In genomic region chr7:139370301-139370942, GRCh38 we compare ENCODE assay signal across 19 cellular contexts. TPM values are rescaled to one million over a fixed set of nuclear protein-coding genes. Genes with fewer than 3 reads are reported as not detected.
A peak's percentile ranks its signal among the peaks of the same experiment; 100 is the strongest.
DNase-seq lines count a peak whose midpoint lies in the region; ATAC-seq and TF ChIP-seq lines count a peak whose summit lies in the region.
"Had no signal": no experiment of that assay in that cellular context is flagged by ENCODE, and none has a peak within 500 bp of the region (broad histone marks: within the 10 kb centered on the region; RNA-seq: fewer than 3 reads in every experiment).

No MANE protein-coding gene starts in this region.

- peak overlapping the region; percentile 52 to 90 (median 68) for H3K27ac Mint-ChIP-seq in CD4-positive, alpha-beta memory T cell
- peak overlapping the region in 9 of 10 donors; percentile 7 to 75 (median 49) for H3K27ac Mint-ChIP-seq in naive thymus-derived CD8-positive, alpha-beta T cell
- H3K27ac Mint-ChIP-seq: activated CD4-positive, alpha-beta memory T cell treated with anti-CD3 and anti-CD28 coated beads, Interleukin-2, amount 10 ng/mL, durations not matched to agents 7 days and 5 days had no signal

- peak overlapping the region in 6 of 8 donors; percentile 7 to 44 (median 30) for H3K4me3 Mint-ChIP-seq in CD4-positive, alpha-beta memory T cell
- peak overlapping the region in 8 of 10 donors; percentile 7 to 64 (median 34) for H3K4me3 Mint-ChIP-seq in naive thymus-derived CD8-positive, alpha-beta T cell
- H3K4me3 Mint-ChIP-seq: activated CD4-positive, alpha-beta memory T cell treated with anti-CD3 and anti-CD28 coated beads, Interleukin-2, amount 10 ng/mL, durations not matched to agents 7 days and 5 days had no signal

- CTCF ChIA-PET in CD4-positive, alpha-beta memory T cell (lab: Charles Lee; ENCODE audit: partially characterized antibody), result interaction anchor here (0.5 to 1.2 kb wide), 2 partner anchors 10 to 474 kb away, joined by 3 read pairs; partner anchors contain the start of gene LUC7L2
- CTCF ChIA-PET in HEK293 (lab: Yijun Ruan, JAX), result interaction anchor here (0.5 kb wide), 1 partner anchor 1058 kb away, joined by 3 read pairs; no protein-coding TSS in a partner anchor

- peaks cover 25 to 48% of the 10 kb centered on the region in 2 donors for H3K36me3 Mint-ChIP-seq in CD4-positive, alpha-beta memory T cell
- peaks cover 2 to 60% (median 5%) of the 10 kb centered on the region in 3 donors for H3K36me3 Mint-ChIP-seq in naive thymus-derived CD8-positive, alpha-beta T cell

- POLR2A ChIA-PET in CD4-positive, alpha-beta memory T cell (lab: Charles Lee; ENCODE audit: partially characterized antibody), result interaction anchor here (0.6 to 3.1 kb wide), 2 partner anchors 9 to 11 kb away, joined by 3 to 27 read pairs; partner anchors contain the start of gene LUC7L2
- POLR2A ChIA-PET in HEK293 (lab: Yijun Ruan, JAX), result interaction anchor here (0.8 kb wide), 1 partner anchor 11 kb away, joined by 3 read pairs; the partner anchor contains the start of gene LUC7L2
- POLR2A ChIA-PET in naive thymus-derived CD8-positive, alpha-beta T cell (lab: Charles Lee), result interaction anchor here (3.0 kb wide), 1 partner anchor 11 kb away, joined by 14 read pairs; the partner anchor contains the start of gene LUC7L2

- no peak overlapping the region for H3K27ac ChIP-seq in CD4-positive, alpha-beta memory T cell (ENCODE audit: low read depth, low read length)
- no peak overlapping the region for H3K27ac ChIP-seq in HEK293 (ENCODE audit: extremely low read depth, low read depth, low read length)
- peak overlapping the region; percentile 16 for H3K27ac ChIP-seq in angular gyrus (ENCODE audit: low read depth, low read length)
- H3K27ac ChIP-seq in effector memory CD4-positive, alpha-beta T cell (ENCODE audit: insufficient read depth, low read length, poor library complexity, severe bottlenecking), result no peak overlapping the region
- H3K27ac ChIP-seq: body of pancreas, parathyroid adenoma, SJCRH30 had no signal

- H3K4me1 ChIP-seq in CD4-positive, alpha-beta memory T cell (ENCODE audit: insufficient read depth, low read length), result peaks cover 77% of the 10 kb centered on the region
- peaks cover 19% of the 10 kb centered on the region for H3K4me1 ChIP-seq in HEK293 (ENCODE audit: control insufficient read depth, insufficient read depth, low read length)
- peaks cover 8% of the 10 kb centered on the region for H3K4me1 ChIP-seq in effector memory CD4-positive, alpha-beta T cell (ENCODE audit: control insufficient read depth, insufficient read depth, low read length, poor library complexity, severe bottlenecking)
- H3K4me1 ChIP-seq: BE2C, SJCRH30 had no signal

- no peak for TF ChIP-seq CTCF in HEK293 (tag by site-specific recombination; IDR thresholded peaks at IDR 0.05)

- H3K9me3 Mint-ChIP-seq in CD4-positive, alpha-beta memory T cell, result no peaks in the 10 kb centered on the region
- H3K9me3 Mint-ChIP-seq in naive thymus-derived CD8-positive, alpha-beta T cell, result no peaks in the 10 kb centered on the region
- H3K9me3 Mint-ChIP-seq: activated CD4-positive, alpha-beta memory T cell treated with anti-CD3 and anti-CD28 coated beads, Interleukin-2, amount 10 ng/mL, durations not matched to agents 7 days and 5 days; stimulated activated naive CD8-positive, alpha-beta T cell treated with anti-CD3 and anti-CD28 coated beads, Interleukin-15, amount 100 ng/mL, for 72 hours had no signal

- H3K27me3 Mint-ChIP-seq in CD4-positive, alpha-beta memory T cell, result no peaks in the 10 kb centered on the region
- no peaks in the 10 kb centered on the region for H3K27me3 Mint-ChIP-seq in naive thymus-derived CD8-positive, alpha-beta T cell
- H3K27me3 Mint-ChIP-seq: activated CD4-positive, alpha-beta memory T cell treated with anti-CD3 and anti-CD28 coated beads, Interleukin-2, amount 10 ng/mL, durations not matched to agents 7 days and 5 days; stimulated activated naive CD8-positive, alpha-beta T cell treated with anti-CD3 and anti-CD28 coated beads, Interleukin-15, amount 100 ng/mL, for 72 hours had no signal

- H3K36me3 ChIP-seq in CD4-positive, alpha-beta memory T cell (ENCODE audit: insufficient read depth, low read length), result peaks cover 2% of the 10 kb centered on the region
- H3K36me3 ChIP-seq in HEK293 (ENCODE audit: control insufficient read depth in 2 of 2, insufficient read depth in 1 of 2, low read length in 2 of 2), result peaks cover 0 to 28% of the 10 kb centered on the region in 2 experiments; a peak in 1 of 3 replicates
- H3K36me3 ChIP-seq in effector memory CD4-positive, alpha-beta T cell (ENCODE audit: control insufficient read depth, insufficient read depth, low read length), result peaks cover 11% of the 10 kb centered on the region

- H3K9me3 ChIP-seq in CD4-positive, alpha-beta memory T cell (ENCODE audit: control insufficient read depth in 1 of 2, low read length in 2 of 2), result no peaks in the 10 kb centered on the region
- H3K9me3 ChIP-seq in HEK293 (ENCODE audit: control insufficient read depth, insufficient read depth, low read depth, low read length), result no peaks in the 10 kb centered on the region
- no peaks in the 10 kb centered on the region for H3K9me3 ChIP-seq in effector memory CD4-positive, alpha-beta T cell (ENCODE audit: control insufficient read depth, low read length)
- H3K9me3 ChIP-seq: BE2C, body of pancreas, SJCRH30 had no signal

- intact Hi-C loops in CD4-positive, alpha-beta memory T cell (cut with micrococcal nuclease), result no loop called here

- H3K4me3 ChIP-seq in CD4-positive, alpha-beta memory T cell (ENCODE audit: low read length in 2 of 2), result no peak overlapping the region
- H3K4me3 ChIP-seq in HEK293 (ENCODE audit: low read depth, low read length), result no peak overlapping the region
- H3K4me3 ChIP-seq in effector memory CD4-positive, alpha-beta T cell (ENCODE audit: insufficient read depth, low read depth, low read length, poor library complexity, severe bottlenecking), result no peak overlapping the region
- H3K4me3 ChIP-seq: body of pancreas, SJCRH30 had no signal

- no peaks in the 10 kb centered on the region for H3K27me3 ChIP-seq in CD4-positive, alpha-beta memory T cell (ENCODE audit: insufficient read depth, low read length)
- no peaks in the 10 kb centered on the region for H3K27me3 ChIP-seq in effector memory CD4-positive, alpha-beta T cell (replicated peaks; ENCODE audit: control insufficient read depth, insufficient read depth, low read length, poor library complexity, severe bottlenecking)
- H3K27me3 ChIP-seq: BE2C, body of pancreas, SJCRH30 had no signal

- DNase-seq in CD4-positive, alpha-beta memory T cell, result no peak
- no peak for DNase-seq in naive thymus-derived CD8-positive, alpha-beta T cell
- no peak for DNase-seq in cortex of kidney (lab: John Stamatoyannopoulos, UW)
- no peak for DNase-seq in effector memory CD4-positive, alpha-beta T cell
- DNase-seq: activated CD4-positive, alpha-beta memory T cell treated with anti-CD3 and anti-CD28 coated beads, Interleukin-2, amount 10 ng/mL, durations not matched to agents 7 days and 5 days; activated gamma-delta T cell treated with Interleukin-2 at 50 U/mL for 16 hours; BE2C; body of pancreas; effector CD4-positive, alpha-beta T cell; hippocampal formation; left cardiac atrium; NCI-H2081; NCI-H524; SJCRH30; stimulated activated naive CD8-positive, alpha-beta T cell treated with anti-CD3 and anti-CD28 coated beads, Interleukin-15, amount 100 ng/mL, for 72 hours had no signal

- no peak for ATAC-seq in naive thymus-derived CD8-positive, alpha-beta T cell
- ATAC-seq in HG02840 (IDR thresholded peaks at IDR 0.05; ENCODE audit: low FRiP score, unreplicated experiment), result no peak
- ATAC-seq: body of pancreas; left cardiac atrium; stimulated activated naive CD8-positive, alpha-beta T cell treated with anti-CD3 and anti-CD28 coated beads, Interleukin-15, amount 100 ng/mL, for 72 hours had no signal

- peaks cover 51 to 83% (median 65%) of the 10 kb centered on the region in 4 donors for H3K4me1 Mint-ChIP-seq in CD4-positive, alpha-beta memory T cell
- peaks cover 36 to 83% (median 72%) of the 10 kb centered on the region in 4 donors for H3K4me1 Mint-ChIP-seq in naive thymus-derived CD8-positive, alpha-beta T cell

TF ChIP-seq in HEK293, 187 proteins besides CTCF, POLR2A, EP300 and RAD21:
- TF ChIP-seq ZBTB17 (tag by site-specific recombination; IDR thresholded peaks at IDR 0.05) (0 out of 2 replicates have a peak, but pooled peaks have one; percentile 9), ZNF600 (tag by site-specific recombination; IDR thresholded peaks at IDR 0.05) (0 out of 2 replicates have a peak, but pooled peaks have one; percentile 47), EGR2 (tag by site-specific recombination; IDR thresholded peaks at IDR 0.05; ENCODE audit: low read depth) (peak; percentile 19; the same call in 1 of the 2 replicates), ZNF366 (tag by site-specific recombination; conservative IDR thresholded peaks at IDR 0.05) (0 out of 2 replicates have a peak, but pooled peaks have one; percentile 41), ZNF175 (tag by site-specific recombination; IDR thresholded peaks at IDR 0.05) (no peak), SALL2 (tag by site-specific recombination; IDR thresholded peaks at IDR 0.05; ENCODE audit: borderline replicate concordance) (no peak), WT1 (tag by site-specific recombination; IDR thresholded peaks at IDR 0.05) (0 out of 2 replicates have a peak, but pooled peaks have one; percentile 36)

RNA-seq across cellular contexts. Expression of gene LUC7L2, which starts 10.7 kb away (rescaled TPM):
- 100 to 1,000 TPM; 131 to 133 TPM for total RNA-seq in CD4-positive, alpha-beta memory T cell
- polyA plus RNA-seq in CD4-positive, alpha-beta memory T cell, result 10 to 100 TPM; 50.0 to 73.0 TPM
- total RNA-seq in naive thymus-derived CD8-positive, alpha-beta T cell, result 100 to 1,000 TPM; 139 to 147 TPM
- 10 to 100 TPM; 51.6 to 80.6 (median 55.2) TPM for polyA plus RNA-seq in naive thymus-derived CD8-positive, alpha-beta T cell

RNA-seq across cellular contexts. Expression of gene FMC1, which starts 29.3 kb away (rescaled TPM):
- total RNA-seq in CD4-positive, alpha-beta memory T cell, result 10 to 100 TPM in 1 of 2 experiments, 1 to 10 TPM in 1; 6.7 to 12.5 TPM
- polyA plus RNA-seq in CD4-positive, alpha-beta memory T cell, result 10 to 100 TPM; 47.8 to 66.8 TPM
- total RNA-seq in naive thymus-derived CD8-positive, alpha-beta T cell, result 10 to 100 TPM; 11.5 to 12.0 TPM
- 10 to 100 TPM; 45.3 to 62.1 (median 53.6) TPM for polyA plus RNA-seq in naive thymus-derived CD8-positive, alpha-beta T cell
